2 cellular contexts compared by ENCODE assay signal in the genomic region with DNA sequence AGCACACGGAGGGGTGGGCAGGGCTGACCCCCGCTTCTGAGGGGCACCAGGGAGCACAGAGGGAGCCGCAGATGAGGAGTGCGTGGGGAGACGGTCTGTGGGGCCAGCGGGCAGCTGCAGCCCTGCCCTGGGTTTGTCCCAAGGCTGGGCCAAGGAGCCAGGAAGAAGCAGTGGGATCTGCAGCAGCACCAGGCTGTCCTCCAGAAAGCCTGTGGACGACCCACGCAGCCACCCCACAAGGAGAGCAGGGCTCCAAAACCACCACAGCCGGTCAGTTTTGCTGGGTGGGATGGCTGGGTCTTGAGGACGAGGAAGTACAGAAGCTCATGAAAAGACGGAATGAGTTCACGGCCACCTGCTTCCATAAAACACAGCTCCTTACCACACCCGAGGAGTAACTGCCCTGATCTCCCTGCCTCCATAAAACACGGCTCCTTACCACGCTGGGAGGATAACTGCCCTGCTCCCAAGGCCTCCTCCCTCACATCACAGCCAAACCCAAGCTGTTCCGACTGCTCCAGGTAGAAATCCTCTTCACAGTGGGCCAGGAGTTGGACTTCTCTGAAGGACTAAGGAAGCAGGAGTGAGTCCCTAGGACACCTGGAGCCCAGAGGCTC.
TF ChIP-seq lines count a peak whose summit lies in the region.

No MANE protein-coding gene starts in this region.

TF ChIP-seq in K562, 482 proteins besides CTCF, POLR2A, EP300 and RAD21:
- TF ChIP-seq POLR2G (IDR thresholded peaks at IDR 0.05; ENCODE audit: low read depth, low read length) (peak; percentile 51; the same call in 1 of the 2 replicates), ZBTB1 (CRISPR knock-in tag; IDR thresholded peaks at IDR 0.05; ENCODE audit: borderline replicate concordance, low read depth) (no peak), RBM22 (IDR thresholded peaks at IDR 0.05; ENCODE audit: low read depth, low read length, poor library complexity, severe bottlenecking) (peak; percentile 9)

TF ChIP-seq in HepG2, 621 proteins besides CTCF, POLR2A, EP300 and RAD21:
- TF ChIP-seq ZNF567 (CRISPR knock-in tag; IDR thresholded peaks at IDR 0.05; ENCODE audit: borderline replicate concordance) (no peak), ZNF17 (CRISPR knock-in tag; IDR thresholded peaks at IDR 0.05) (no peak), ZNF441 (CRISPR knock-in tag; IDR thresholded peaks at IDR 0.05; ENCODE audit: borderline replicate concordance) (no peak), ZSCAN21 (CRISPR knock-in tag; IDR thresholded peaks at IDR 0.05; ENCODE audit: borderline replicate concordance) (no peak), ZNF724P (CRISPR knock-in tag; IDR thresholded peaks at IDR 0.05; ENCODE audit: borderline replicate concordance) (no peak), ZNF792 (CRISPR knock-in tag; IDR thresholded peaks at IDR 0.05) (no peak), ZBTB42 (CRISPR knock-in tag; IDR thresholded peaks at IDR 0.05) (no peak)
- TF ChIP-seq, protein P1, sequence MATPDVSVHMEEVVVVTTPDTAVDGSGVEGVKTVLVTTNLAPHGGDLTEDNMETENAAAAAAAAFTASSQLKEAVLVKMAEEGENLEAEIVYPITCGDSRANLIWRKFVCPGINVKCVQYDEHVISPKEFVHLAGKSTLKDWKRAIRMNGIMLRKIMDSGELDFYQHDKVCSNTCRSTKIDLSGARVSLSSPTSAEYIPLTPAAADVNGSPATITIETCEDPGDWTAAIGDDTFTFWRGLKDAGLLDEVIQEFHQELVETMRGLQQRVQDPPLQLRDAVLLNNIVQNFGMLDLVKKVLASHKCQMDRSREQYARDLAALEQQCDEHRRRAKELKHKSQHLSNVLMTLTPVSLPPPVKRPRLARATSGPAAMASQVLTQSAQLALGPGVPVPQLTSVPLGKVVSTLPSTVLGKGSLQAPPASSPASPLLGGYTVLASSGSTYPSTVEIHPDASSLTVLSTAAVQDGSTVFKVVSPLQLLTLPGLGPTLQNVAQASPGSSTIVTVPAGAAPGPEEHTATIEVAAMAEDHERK (CRISPR knock-in tag; IDR thresholded peaks at IDR 0.05; ENCODE audit: low read depth): no peak
